32 cellular contexts compared by ENCODE assay signal in genomic region chr11:80455818-80456217, GRCh38.
"Had no signal": no experiment of that assay in that cellular context is flagged by ENCODE, and none has a peak within 500 bp of the region (broad histone marks: within the 10 kb centered on the region; RNA-seq: fewer than 3 reads in every experiment).

No MANE protein-coding gene starts in this region.

- H3K27ac ChIP-seq: ascending aorta, cardiac muscle cell, VCaP had no signal

- H3K9me3 ChIP-seq: ascending aorta had no signal

- H3K4me3 ChIP-seq: ascending aorta, cardiac muscle cell had no signal

- H3K36me3 ChIP-seq: ascending aorta, cardiac muscle cell had no signal

- H3K4me1 ChIP-seq: ascending aorta had no signal

- ATAC-seq: activated CD8-positive, alpha-beta T cell treated with anti-CD3 and anti-CD28 coated beads for 36 hours; activated naive CD8-positive, alpha-beta T cell treated with anti-CD3 and anti-CD28 coated beads, Interleukin-2, amount 50 U/mL, for 24 hours; activated T-cell treated with anti-CD3 and anti-CD28 coated beads, Interleukin-2, amount 50 U/mL, for 4 hours; activated T-cell treated with anti-CD3 and anti-CD28 coated beads, Interleukin-2, amount 50 U/mL, for 72 hours; activated T-helper 17 cell treated with anti-CD3 and anti-CD28 coated beads, Interleukin-2, amount 50 U/mL, for 72 hours had no signal

- H3K27me3 ChIP-seq: ascending aorta, cardiac muscle cell had no signal

- FAIRE-seq: bronchial epithelial cell, TTC549 had no signal

- DNase-seq: activated B cell treated with CpG ODN at 0.5 μM for 24 hours; activated CD4-positive, alpha-beta memory T cell treated with anti-CD3 and anti-CD28 coated beads for 36 hours; activated CD4-positive, alpha-beta T cell treated with anti-CD3 and anti-CD28 coated beads for 4 hours; activated CD4-positive, alpha-beta T cell treated with anti-CD3 and anti-CD28 coated beads, Interleukin-2, amount 10 ng/mL, durations not matched to agents 24 days and 14 days; activated CD4-positive, alpha-beta T cell treated with anti-CD3 and anti-CD28 coated beads, Interleukin-2, amount 50 U/mL, for 1 hour; activated CD4-positive, alpha-beta T cell treated with anti-CD3 and anti-CD28 coated beads, Interleukin-2, amount 50 U/mL, for 4 hours; activated CD4-positive, CD25-positive, alpha-beta regulatory T cell treated with anti-CD3 and anti-CD28 coated beads, Interleukin-2, amount 50 U/mL, for 72 hours; activated CD8-positive, alpha-beta memory T cell treated with anti-CD3 and anti-CD28 coated beads, Interleukin-2, amount 50 U/mL, for 4 hours; activated CD8-positive, alpha-beta T cell treated with anti-CD3 and anti-CD28 coated beads for 36 hours; activated effector memory CD4-positive, alpha-beta T cell treated with anti-CD3 and anti-CD28 coated beads, Interleukin-2, amount 50 U/mL, for 16 hours; activated gamma-delta T cell treated with Interleukin-2 at 50 U/mL for 16 hours; activated naive CD4-positive, alpha-beta T cell; activated naive CD4-positive, alpha-beta T cell treated with anti-CD3 and anti-CD28 coated beads for 36 hours; activated naive CD8-positive, alpha-beta T cell treated with anti-CD3 and anti-CD28 coated beads, Interleukin-2, amount 10 ng/mL, durations not matched to agents 7 days and 5 days; activated naive CD8-positive, alpha-beta T cell treated with anti-CD3 and anti-CD28 coated beads, Interleukin-2, amount 50 U/mL, for 24 hours; activated T-cell treated with anti-CD3 and anti-CD28 coated beads for 4 hours; activated T-cell treated with anti-CD3 and anti-CD28 coated beads, Interleukin-2, amount 50 U/mL, for 1 hour; activated T-cell treated with anti-CD3 and anti-CD28 coated beads, Interleukin-2, amount 50 U/mL, for 4 hours; activated T-cell treated with anti-CD3 and anti-CD28 coated beads, Interleukin-2, amount 50 U/mL, for 72 hours; amygdala; anterior cingulate cortex; caudate nucleus; cerebellar nuclear complex; T-helper 1 cell; T-helper 2 cell; T-helper 9 cell had no signal
